In the genomic region with DNA sequence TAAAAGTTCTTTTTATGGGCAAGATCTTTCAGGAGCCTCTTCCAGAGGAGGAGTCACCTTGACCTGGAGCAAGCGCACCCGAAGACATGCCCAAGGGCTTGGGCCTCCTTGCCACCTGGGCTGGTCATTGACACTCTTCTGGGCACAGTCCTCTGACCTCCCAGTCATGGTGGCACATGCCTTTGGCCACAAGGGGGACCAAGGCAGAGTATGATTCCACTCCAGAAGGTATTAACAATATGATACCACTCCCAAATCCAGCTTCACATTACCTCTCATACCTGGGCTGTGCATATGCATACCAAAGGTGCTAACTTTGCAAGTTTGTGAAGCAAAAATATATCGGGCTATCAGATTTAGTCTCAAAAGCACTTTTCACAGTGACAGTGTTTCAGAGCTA, we compare ENCODE assay signal across 1 cellular context.
TF ChIP-seq lines count a peak whose summit lies in the region.

No MANE protein-coding gene starts in this region.

TF ChIP-seq in HCT116, 20 proteins besides CTCF, POLR2A, EP300 and RAD21 (continued from another document):
- TF ChIP-seq, protein P1, sequence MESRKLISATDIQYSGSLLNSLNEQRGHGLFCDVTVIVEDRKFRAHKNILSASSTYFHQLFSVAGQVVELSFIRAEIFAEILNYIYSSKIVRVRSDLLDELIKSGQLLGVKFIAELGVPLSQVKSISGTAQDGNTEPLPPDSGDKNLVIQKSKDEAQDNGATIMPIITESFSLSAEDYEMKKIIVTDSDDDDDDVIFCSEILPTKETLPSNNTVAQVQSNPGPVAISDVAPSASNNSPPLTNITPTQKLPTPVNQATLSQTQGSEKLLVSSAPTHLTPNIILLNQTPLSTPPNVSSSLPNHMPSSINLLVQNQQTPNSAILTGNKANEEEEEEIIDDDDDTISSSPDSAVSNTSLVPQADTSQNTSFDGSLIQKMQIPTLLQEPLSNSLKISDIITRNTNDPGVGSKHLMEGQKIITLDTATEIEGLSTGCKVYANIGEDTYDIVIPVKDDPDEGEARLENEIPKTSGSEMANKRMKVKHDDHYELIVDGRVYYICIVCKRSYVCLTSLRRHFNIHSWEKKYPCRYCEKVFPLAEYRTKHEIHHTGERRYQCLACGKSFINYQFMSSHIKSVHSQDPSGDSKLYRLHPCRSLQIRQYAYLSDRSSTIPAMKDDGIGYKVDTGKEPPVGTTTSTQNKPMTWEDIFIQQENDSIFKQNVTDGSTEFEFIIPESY (IDR thresholded peaks at IDR 0.05; ENCODE audit: extremely low read depth, insufficient replicate concordance, low read length) = no peak
- TF ChIP-seq FOSL1 (IDR thresholded peaks at IDR 0.05; ENCODE audit: low read depth) (no peak), POLR2AphosphoS5 (IDR thresholded peaks at IDR 0.05; ENCODE audit: low read depth, low read length) (no peak), EZH2 (IDR thresholded peaks at IDR 0.05) (no peak), ZFX (IDR thresholded peaks at IDR 0.05) (no peak), SIN3A (IDR thresholded peaks at IDR 0.05; ENCODE audit: low read depth) (no peak)
- TF ChIP-seq, protein P2, sequence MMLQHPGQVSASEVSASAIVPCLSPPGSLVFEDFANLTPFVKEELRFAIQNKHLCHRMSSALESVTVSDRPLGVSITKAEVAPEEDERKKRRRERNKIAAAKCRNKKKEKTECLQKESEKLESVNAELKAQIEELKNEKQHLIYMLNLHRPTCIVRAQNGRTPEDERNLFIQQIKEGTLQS (IDR thresholded peaks at IDR 0.05) = no peak
